Comparison of ENCODE assay signal across 14 cellular contexts in the genomic region with DNA sequence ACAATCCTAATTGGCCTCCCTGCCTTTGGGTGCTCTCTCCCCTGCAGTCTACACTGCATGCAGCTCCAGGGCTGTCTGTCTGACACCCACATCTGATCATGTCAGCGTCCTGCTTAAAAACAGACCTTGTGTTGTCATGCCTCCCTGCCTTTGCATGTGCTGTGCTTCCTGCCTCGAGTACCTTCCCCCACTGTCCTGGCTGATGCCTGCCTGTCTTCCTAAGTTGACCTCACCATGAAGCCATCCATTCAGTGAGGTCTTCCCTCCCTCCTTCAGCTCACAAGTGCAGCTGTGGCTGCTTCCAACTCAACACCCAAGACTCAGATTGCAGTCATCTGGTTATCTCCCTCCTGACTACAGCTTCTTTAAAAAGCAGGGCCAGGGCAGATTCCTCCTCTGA. TPM values are rescaled to one million over a fixed set of nuclear protein-coding genes. Genes with fewer than 3 reads are reported as not detected.
DNase-seq lines count a peak whose midpoint lies in the region; ATAC-seq and TF ChIP-seq lines count a peak whose summit lies in the region.
"Had no signal": no experiment of that assay in that cellular context is flagged by ENCODE, and none has a peak within 500 bp of the region (broad histone marks: within the 10 kb centered on the region; RNA-seq: fewer than 3 reads in every experiment).

No MANE protein-coding gene starts in this region.

- peaks cover 20% of the 10 kb centered on the region for H3K27me3 Mint-ChIP-seq in activated CD8-positive, alpha-beta memory T cell treated with anti-CD3 and anti-CD28 coated beads, Interleukin-2, amount 10 ng/mL, durations not matched to agents 7 days and 5 days
- peaks cover 2% of the 10 kb centered on the region for H3K27me3 Mint-ChIP-seq in glutamatergic neuron (ENCODE audit: unreplicated experiment)
- H3K27me3 Mint-ChIP-seq in stimulated activated naive B cell treated with anti-CD40 and anti-IgM and Interleukin-4, amounts not matched to agents 10 μg/mL and 1 μg/mL and 100 μg/mL, for 72 hours = peaks cover 15% of the 10 kb centered on the region in 2 donors

- H3K36me3 Mint-ChIP-seq in activated CD8-positive, alpha-beta memory T cell treated with anti-CD3 and anti-CD28 coated beads, Interleukin-2, amount 10 ng/mL, durations not matched to agents 7 days and 5 days = no peaks in the 10 kb centered on the region
- no peaks in the 10 kb centered on the region for H3K36me3 Mint-ChIP-seq in glutamatergic neuron (ENCODE audit: unreplicated experiment)
- peaks cover 0 to 5% of the 10 kb centered on the region in 2 donors for H3K36me3 Mint-ChIP-seq in stimulated activated naive B cell treated with anti-CD40 and anti-IgM and Interleukin-4, amounts not matched to agents 10 μg/mL and 1 μg/mL and 100 μg/mL, for 72 hours
- H3K36me3 Mint-ChIP-seq: activated naive CD4-positive, alpha-beta T cell treated with anti-CD3 and anti-CD28 coated beads, Interleukin-2, amount 50 U/mL, for 72 hours had no signal

- CTCF ChIA-PET in activated CD8-positive, alpha-beta memory T cell treated with anti-CD3 and anti-CD28 coated beads, Interleukin-2, amount 10 ng/mL, durations not matched to agents 7 days and 5 days (lab: Charles Lee) = interaction anchor here (0.7 to 1.3 kb wide), 4 partner anchors 10 to 131 kb away, joined by 3 to 4 read pairs (median 4); no protein-coding TSS in a partner anchor

- no peak for DNase-seq in activated CD8-positive, alpha-beta memory T cell treated with anti-CD3 and anti-CD28 coated beads, Interleukin-2, amount 10 ng/mL, durations not matched to agents 7 days and 5 days
- DNase-seq in activated CD8-positive, alpha-beta memory T cell treated with anti-CD3 and anti-CD28 coated beads for 24 hours = no peak
- peak; percentile 65 for DNase-seq in NCI-H226
- no peak for DNase-seq in glutamatergic neuron
- DNase-seq in stimulated activated naive B cell treated with anti-CD40 and anti-IgM and Interleukin-4, amounts not matched to agents 10 μg/mL and 1 μg/mL and 100 μg/mL, for 72 hours = no peak
- DNase-seq in left lobe of liver (ENCODE audit: low spot score) = no peak
- DNase-seq in NCI-H1436 treated with DMSO at 0.1 percent for 48 hours (lab: John Stamatoyannopoulos, UW) = no peak
- DNase-seq: mammary epithelial cell; NCI-H1105; occipital lobe; Peyer's patch; stimulated activated CD4-positive, alpha-beta T cell treated with anti-CD3 and anti-CD28 coated beads, Interleukin-12 subunit alpha, Interleukin-12 subunit beta, amount 100 ng/mL, for 4 hours had no signal

- H3K4me3 Mint-ChIP-seq in activated CD8-positive, alpha-beta memory T cell treated with anti-CD3 and anti-CD28 coated beads, Interleukin-2, amount 10 ng/mL, durations not matched to agents 7 days and 5 days = no peak overlapping the region
- peak overlapping the region; percentile 10 for H3K4me3 Mint-ChIP-seq in glutamatergic neuron (ENCODE audit: unreplicated experiment)
- no peak overlapping the region for H3K4me3 Mint-ChIP-seq in stimulated activated naive B cell treated with anti-CD40 and anti-IgM and Interleukin-4, amounts not matched to agents 10 μg/mL and 1 μg/mL and 100 μg/mL, for 72 hours

- no peaks in the 10 kb centered on the region for H3K9me3 Mint-ChIP-seq in activated CD8-positive, alpha-beta memory T cell treated with anti-CD3 and anti-CD28 coated beads, Interleukin-2, amount 10 ng/mL, durations not matched to agents 7 days and 5 days (ENCODE audit: low read depth)
- H3K9me3 Mint-ChIP-seq in glutamatergic neuron (ENCODE audit: unreplicated experiment) = peaks cover 4% of the 10 kb centered on the region
- peaks cover 0 to 1% of the 10 kb centered on the region in 2 donors for H3K9me3 Mint-ChIP-seq in stimulated activated naive B cell treated with anti-CD40 and anti-IgM and Interleukin-4, amounts not matched to agents 10 μg/mL and 1 μg/mL and 100 μg/mL, for 72 hours
- H3K9me3 Mint-ChIP-seq: activated naive CD4-positive, alpha-beta T cell treated with anti-CD3 and anti-CD28 coated beads, Interleukin-2, amount 50 U/mL, for 72 hours had no signal

- peaks cover 25% of the 10 kb centered on the region for H3K4me1 Mint-ChIP-seq in activated CD8-positive, alpha-beta memory T cell treated with anti-CD3 and anti-CD28 coated beads, Interleukin-2, amount 10 ng/mL, durations not matched to agents 7 days and 5 days
- H3K4me1 Mint-ChIP-seq in glutamatergic neuron (ENCODE audit: low read depth, unreplicated experiment) = peaks cover 32% of the 10 kb centered on the region
- H3K4me1 Mint-ChIP-seq in stimulated activated naive B cell treated with anti-CD40 and anti-IgM and Interleukin-4, amounts not matched to agents 10 μg/mL and 1 μg/mL and 100 μg/mL, for 72 hours = peaks cover 26 to 27% of the 10 kb centered on the region in 2 donors

- peak overlapping the region; percentile 49 for H3K27ac Mint-ChIP-seq in activated CD8-positive, alpha-beta memory T cell treated with anti-CD3 and anti-CD28 coated beads, Interleukin-2, amount 10 ng/mL, durations not matched to agents 7 days and 5 days
- H3K27ac Mint-ChIP-seq in glutamatergic neuron (ENCODE audit: unreplicated experiment) = no peak overlapping the region
- H3K27ac Mint-ChIP-seq in stimulated activated naive B cell treated with anti-CD40 and anti-IgM and Interleukin-4, amounts not matched to agents 10 μg/mL and 1 μg/mL and 100 μg/mL, for 72 hours = peak overlapping the region; percentile 6
- H3K27ac Mint-ChIP-seq: activated naive CD4-positive, alpha-beta T cell treated with anti-CD3 and anti-CD28 coated beads, Interleukin-2, amount 50 U/mL, for 72 hours had no signal

- no peak for TF ChIP-seq CTCF in glutamatergic neuron (IDR thresholded peaks at IDR 0.05; ENCODE audit: partially characterized antibody, unreplicated experiment)

- ATAC-seq in activated CD8-positive, alpha-beta memory T cell treated with anti-CD3 and anti-CD28 coated beads, Interleukin-2, amount 10 ng/mL, durations not matched to agents 7 days and 5 days = peak; percentile 39
- peak; percentile 28 to 43 for ATAC-seq in stimulated activated naive B cell treated with anti-CD40 and anti-IgM and Interleukin-4, amounts not matched to agents 10 μg/mL and 1 μg/mL and 100 μg/mL, for 72 hours (replicated peaks)
- ATAC-seq in HG02840 (IDR thresholded peaks at IDR 0.05; ENCODE audit: low FRiP score, unreplicated experiment) (no peak), left lobe of liver (no peak)

RNA-seq across cellular contexts. Expression of gene ANGPTL2, which starts 5.5 kb away (rescaled TPM):
- not detected for total RNA-seq in activated CD8-positive, alpha-beta memory T cell treated with anti-CD3 and anti-CD28 coated beads, Interleukin-2, amount 10 ng/mL, durations not matched to agents 7 days and 5 days
- total RNA-seq in glutamatergic neuron (ENCODE audit: unreplicated experiment) = 55.5 TPM
- total RNA-seq in left lobe of liver = 2.8 TPM
- total RNA-seq: activated naive CD4-positive, alpha-beta T cell treated with anti-CD3 and anti-CD28 coated beads, Interleukin-2, amount 50 U/mL, for 72 hours had no signal

Comparison
In these comparisons a context has a peak if more than half of its experiments do, and no peak if none do; other contexts are left out.
1. ATAC-seq: peak in activated CD8-positive, alpha-beta memory T cell treated with anti-CD3 and anti-CD28 coated beads, Interleukin-2, amount 10 ng/mL, durations not matched to agents 7 days and 5 days (single experiment) and stimulated activated naive B cell treated with anti-CD40 and anti-IgM and Interleukin-4, amounts not matched to agents 10 μg/mL and 1 μg/mL and 100 μg/mL, for 72 hours (2 of 2); none in HG02840 (single experiment) and left lobe of liver (single experiment).
2. RNA of gene ANGPTL2, which starts 5.5 kb away (total RNA-seq): 55.5 TPM in glutamatergic neuron (single experiment); 2.8 TPM in left lobe of liver (single experiment) and not detected in activated CD8-positive, alpha-beta memory T cell treated with anti-CD3 and anti-CD28 coated beads, Interleukin-2, amount 10 ng/mL, durations not matched to agents 7 days and 5 days; every median in the first group is over 10 times any median in the second.